Comparison of ENCODE assay signal across 8 cellular contexts in genomic region chr1:16236091-16236494, GRCh38. TPM values are rescaled to one million over a fixed set of nuclear protein-coding genes. Genes with fewer than 3 reads are reported as not detected.
DNase-seq lines count a peak whose midpoint lies in the region; ATAC-seq and TF ChIP-seq lines count a peak whose summit lies in the region.

No MANE protein-coding gene starts in this region.

- H3K27ac Mint-ChIP-seq in activated CD8-positive, alpha-beta T cell treated with anti-CD3 and anti-CD28 coated beads, Interleukin-2, amount 10 ng/mL, durations not matched to agents 7 days and 5 days = peak overlapping the region; percentile 87

- H3K4me3 ChIP-seq in AG10803 (ENCODE audit: low read length) = peak overlapping the region; percentile 80
- H3K4me3 ChIP-seq in fibroblast of the aortic adventitia (ENCODE audit: low read depth, low read length) = peak overlapping the region; percentile 75

- ATAC-seq in GM18861 (IDR thresholded peaks at IDR 0.05; ENCODE audit: unreplicated experiment) = peak; percentile 41
- ATAC-seq in HG03097 (IDR thresholded peaks at IDR 0.05; ENCODE audit: low FRiP score, unreplicated experiment) = peak; percentile 30
- ATAC-seq in activated CD8-positive, alpha-beta T cell treated with anti-CD3 and anti-CD28 coated beads, Interleukin-2, amount 10 ng/mL, durations not matched to agents 7 days and 5 days = peak; percentile 63

- POLR2A ChIA-PET in activated CD8-positive, alpha-beta T cell treated with anti-CD3 and anti-CD28 coated beads, Interleukin-2, amount 10 ng/mL, durations not matched to agents 7 days and 5 days (lab: Charles Lee) = interaction anchor here (0.8 to 3.4 kb wide), 2 partner anchors 19 to 277 kb away, joined by 3 to 16 read pairs; no protein-coding TSS in a partner anchor

- H3K27me3 Mint-ChIP-seq in activated CD8-positive, alpha-beta T cell treated with anti-CD3 and anti-CD28 coated beads, Interleukin-2, amount 10 ng/mL, durations not matched to agents 7 days and 5 days (ENCODE audit: low read depth) = no peaks in the 10 kb centered on the region

- TF ChIP-seq CTCF in AG10803 (conservative IDR thresholded peaks at IDR 0.05; ENCODE audit: low read length) (no peak; the same call in 1 of the 2 replicates), fibroblast of the aortic adventitia (IDR thresholded peaks at IDR 0.05; ENCODE audit: insufficient read depth, low read length) (peak; percentile 18)

- H3K9me3 Mint-ChIP-seq in activated CD8-positive, alpha-beta T cell treated with anti-CD3 and anti-CD28 coated beads, Interleukin-2, amount 10 ng/mL, durations not matched to agents 7 days and 5 days (ENCODE audit: insufficient read depth) = no peaks in the 10 kb centered on the region

- H3K36me3 Mint-ChIP-seq in activated CD8-positive, alpha-beta T cell treated with anti-CD3 and anti-CD28 coated beads, Interleukin-2, amount 10 ng/mL, durations not matched to agents 7 days and 5 days (ENCODE audit: low read depth) = no peaks in the 10 kb centered on the region

- CTCF ChIA-PET in activated CD8-positive, alpha-beta T cell treated with anti-CD3 and anti-CD28 coated beads, Interleukin-2, amount 10 ng/mL, durations not matched to agents 7 days and 5 days (lab: Charles Lee) = interaction anchor here (1.0 to 4.4 kb wide), 4 partner anchors 8 to 158 kb away, joined by 3 to 17 read pairs (median 4); no protein-coding TSS in a partner anchor

- DNase-seq in AG10803 (ENCODE audit: low read depth) (peak; percentile 23), NCI-H345 (lab: John Stamatoyannopoulos, UW) (peak; percentile 84), fibroblast of the aortic adventitia (ENCODE audit: low read depth) (no peak), posterior vena cava (ENCODE audit: low spot score) (peak; percentile 49), cerebellar nuclear complex (lab: John Stamatoyannopoulos, UW) (no peak)
- DNase-seq in activated CD8-positive, alpha-beta T cell treated with anti-CD3 and anti-CD28 coated beads, Interleukin-2, amount 10 ng/mL, durations not matched to agents 7 days and 5 days = peak; percentile 63

- intact Hi-C loops in posterior vena cava (cut with DNase I) = no loop called here

- H3K4me1 Mint-ChIP-seq in activated CD8-positive, alpha-beta T cell treated with anti-CD3 and anti-CD28 coated beads, Interleukin-2, amount 10 ng/mL, durations not matched to agents 7 days and 5 days (ENCODE audit: low read depth) = peaks cover 34% of the 10 kb centered on the region

- peak overlapping the region; percentile 84 for H3K4me3 Mint-ChIP-seq in activated CD8-positive, alpha-beta T cell treated with anti-CD3 and anti-CD28 coated beads, Interleukin-2, amount 10 ng/mL, durations not matched to agents 7 days and 5 days

RNA-seq across cellular contexts. Expression of gene CPLANE2, which starts 0.9 kb away (rescaled TPM):
- total RNA-seq in activated CD8-positive, alpha-beta T cell treated with anti-CD3 and anti-CD28 coated beads, Interleukin-2, amount 10 ng/mL, durations not matched to agents 7 days and 5 days = 1 to 10 TPM; 5.1 to 6.1 TPM
- total RNA-seq in fibroblast of the aortic adventitia (ENCODE audit: low replicate concordance) = 6.7 and 7.5 TPM in 2 replicates
- 1 to 10 TPM; 4.1 to 5.2 TPM for total RNA-seq in posterior vena cava

RNA-seq across cellular contexts. Expression of gene ARHGEF19, which starts 23.6 kb away (rescaled TPM):
- total RNA-seq in activated CD8-positive, alpha-beta T cell treated with anti-CD3 and anti-CD28 coated beads, Interleukin-2, amount 10 ng/mL, durations not matched to agents 7 days and 5 days = 10 to 100 TPM; 11.4 to 11.9 TPM
- total RNA-seq in fibroblast of the aortic adventitia (ENCODE audit: low replicate concordance) = 2.8 and 12.1 TPM in 2 replicates
- total RNA-seq in posterior vena cava = 1 to 10 TPM; 4.7 to 5.5 TPM

Comparison
In these comparisons a context has a peak if more than half of its experiments do, and no peak if none do; other contexts are left out.
1. DNase-seq: peak in AG10803 (single experiment), NCI-H345 (single experiment), activated CD8-positive, alpha-beta T cell treated with anti-CD3 and anti-CD28 coated beads, Interleukin-2, amount 10 ng/mL, durations not matched to agents 7 days and 5 days (single experiment) and posterior vena cava (single experiment); none in fibroblast of the aortic adventitia (single experiment) and cerebellar nuclear complex (0 of 2).
2. Peak in every context shown above with its lines, with median percentiles within 50 percentile points of each other: ATAC-seq.